13 cellular contexts compared by ENCODE assay signal in the genomic region with DNA sequence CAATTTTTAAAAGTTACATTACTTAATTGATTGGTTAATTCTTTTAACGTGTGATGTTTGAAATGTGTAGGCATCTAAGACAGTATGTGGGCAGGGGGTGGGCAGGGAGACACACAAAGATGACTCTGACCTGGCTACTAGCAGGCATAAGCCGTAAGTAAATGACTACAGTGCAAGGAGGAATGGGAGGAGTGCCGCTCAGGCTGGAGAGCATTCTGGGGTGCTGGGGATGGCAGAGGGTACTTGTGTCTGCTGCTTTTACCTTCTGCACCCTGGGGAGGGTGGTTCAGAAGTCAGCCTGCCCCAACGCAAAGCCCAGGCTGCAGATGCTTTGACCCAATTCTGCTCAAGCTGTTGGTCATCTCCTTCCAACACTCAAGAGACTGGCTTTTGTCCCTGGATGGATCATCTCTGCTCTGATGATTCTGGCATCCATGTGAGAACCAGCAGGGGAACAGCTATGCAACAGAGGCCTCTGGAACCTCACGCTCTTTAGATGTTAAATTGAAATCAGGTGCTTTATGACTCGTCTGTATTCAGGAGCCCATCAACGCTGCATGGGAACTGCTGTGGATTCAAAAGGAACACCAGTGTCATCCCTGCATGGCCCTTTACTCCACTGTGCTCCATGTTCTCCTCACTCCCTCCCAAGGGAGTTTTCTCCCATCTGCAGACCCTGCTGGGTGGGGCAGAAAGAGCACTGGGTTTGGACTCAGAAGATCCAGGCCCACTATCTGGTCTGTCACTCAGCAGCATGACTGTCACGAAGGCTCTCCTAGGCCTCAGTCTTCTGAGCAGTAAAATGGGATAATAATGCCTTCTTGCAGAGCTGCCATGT.
DNase-seq lines count a peak whose midpoint lies in the region; ATAC-seq, FAIRE-seq and TF ChIP-seq lines count a peak whose summit lies in the region.
"Had no signal": no experiment of that assay in that cellular context is flagged by ENCODE, and none has a peak within 500 bp of the region (broad histone marks: within the 10 kb centered on the region; RNA-seq: fewer than 3 reads in every experiment).

No MANE protein-coding gene starts in this region.

- ATAC-seq in HepG2 = no peak
- no peak for ATAC-seq in right lobe of liver
- ATAC-seq: CD8-positive, alpha-beta T cell; GM12878 had no signal

- DNase-seq in HepG2 (ENCODE audit: low spot score) = no peak
- no peak for DNase-seq in right lobe of liver
- DNase-seq in cerebellum (ENCODE audit: low spot score) = peak; percentile 38
- DNase-seq in islet precursor cell = peak; percentile 20
- no peak for DNase-seq in activated effector memory CD4-positive, alpha-beta T cell treated with anti-CD3 and anti-CD28 coated beads, Interleukin-2, amount 50 U/mL, for 16 hours
- no peak for DNase-seq in NCI-H1417 treated with DMSO at 0.1 percent for 48 hours (lab: John Stamatoyannopoulos, UW)
- DNase-seq: Calu3; CD8-positive, alpha-beta T cell; DMS79 treated with DMSO at 0.1 percent for 48 hours; GOT3; H9 had no signal

- intact Hi-C loops in HepG2 (cut with micrococcal nuclease; ENCODE audit: unreplicated experiment) (no loop called here), right lobe of liver (cut with DNase I) (no loop called here)

- H2AFZ ChIP-seq in HepG2 (ENCODE audit: low read length) = no peak overlapping the region

- CTCF ChIA-PET in HepG2 (lab: Yijun Ruan, JAX; ENCODE audit: low intra/inter-chr PET ratio, low total read pairs) = no interaction called here

- no TSS peak for BruUV-seq in HepG2 (replicated peaks; lab: Mats Ljungman, UMichigan)

- in situ Hi-C loops in HepG2 (cut with HindIII; ENCODE audit: extremely low pct_ligation_motif_present, low pct_unique_long_range_greater_than_20kb) = no loop called here

- WGBS in HepG2 (ENCODE audit: low lambda C conversion rate) = 23% methylated on average over 7 of the region's 8 CpGs
- 90% methylated on average over 5 of the region's 8 CpGs for WGBS in right lobe of liver (ENCODE audit: insufficient coverage, low coverage, low lambda C conversion rate, missing lambda C conversion rate)

- no peak overlapping the region for H3K27ac ChIP-seq in HepG2 (ENCODE audit: extremely low read length, insufficient read depth, low read length)
- H3K27ac ChIP-seq in right lobe of liver = no peak overlapping the region
- H3K27ac ChIP-seq: BLaER1 treated with 17β-estradiol and CSF1 and Interleukin-3, amounts not matched to agents 10 nM and 100 nM had no signal

- no peak for TF ChIP-seq RAD21 in HepG2 (CRISPR knock-in tag; IDR thresholded peaks at IDR 0.05)

- no peaks in the 10 kb centered on the region for H3K79me2 ChIP-seq in HepG2 (ENCODE audit: insufficient read depth, low read length)

- no peak for TF ChIP-seq EP300 in HepG2 (IDR thresholded peaks at IDR 0.05; ENCODE audit: low read depth in 2 of 2, low read length in 2 of 2)
- TF ChIP-seq EP300 in HepG2 (CRISPR knock-in tag; IDR thresholded peaks at IDR 0.05; ENCODE audit: borderline replicate concordance) = no peak

- no peaks in the 10 kb centered on the region for H4K20me1 ChIP-seq in HepG2 (ENCODE audit: insufficient read depth, low read length)
- H4K20me1 ChIP-seq: BLaER1 treated with 17β-estradiol and CSF1 and Interleukin-3, amounts not matched to agents 10 nM and 100 nM had no signal

- no peak for FAIRE-seq in HepG2 (lab: Jason Lieb, UNC)
- FAIRE-seq: GM12878 had no signal

- peaks cover 13% of the 10 kb centered on the region for H3K4me1 ChIP-seq in HepG2 (ENCODE audit: insufficient read depth, low read length)
- H3K4me1 ChIP-seq in right lobe of liver = peaks cover 0 to 6% (median 0%) of the 10 kb centered on the region in 4 donors

- H3K36me3 ChIP-seq in HepG2 (replicated peaks in 1 of 2; ENCODE audit: control insufficient read depth in 1 of 2, insufficient read depth in 2 of 2, low read length in 2 of 2) (no peaks in the 10 kb centered on the region), right lobe of liver (no peaks in the 10 kb centered on the region)
- H3K36me3 ChIP-seq: BLaER1 treated with 17β-estradiol and CSF1 and Interleukin-3, amounts not matched to agents 10 nM and 100 nM had no signal

- H3K9me3 ChIP-seq in HepG2 (ENCODE audit: low read length) = no peaks in the 10 kb centered on the region
- H3K9me3 ChIP-seq in right lobe of liver = no peaks in the 10 kb centered on the region

- no peak overlapping the region for H3K9ac ChIP-seq in HepG2 (ENCODE audit: insufficient read depth, low read depth, low read length)
- H3K9ac ChIP-seq: BLaER1 treated with 17β-estradiol and CSF1 and Interleukin-3, amounts not matched to agents 10 nM and 100 nM had no signal

- TF ChIP-seq CTCF in HepG2 (CRISPR knock-in tag; IDR thresholded peaks at IDR 0.05) (no peak), right lobe of liver (IDR thresholded peaks at IDR 0.05) (no peak)

- H3K4me3 ChIP-seq in HepG2 (replicated peaks in 1 of 3; ENCODE audit: insufficient read depth in 1 of 3, low read depth in 2 of 3, low read length in 3 of 3) (no peak overlapping the region), right lobe of liver (no peak overlapping the region)
- H3K4me3 ChIP-seq: BLaER1 treated with 17β-estradiol and CSF1 and Interleukin-3, amounts not matched to agents 10 nM and 100 nM; GM12878 had no signal

- POLR2A ChIA-PET in HepG2 (lab: Yijun Ruan, JAX) = no interaction called here

- TF ChIP-seq POLR2A in HepG2 (IDR thresholded peaks at IDR 0.05; ENCODE audit: insufficient read depth in 1 of 2, low read depth in 2 of 2, low read length in 2 of 2) (no peak), right lobe of liver (IDR thresholded peaks at IDR 0.05) (no peak)

- H3K27me3 ChIP-seq in HepG2 (ENCODE audit: control insufficient read depth in 1 of 2, insufficient read depth in 2 of 2, low read length in 2 of 2) (no peaks in the 10 kb centered on the region), right lobe of liver (no peaks in the 10 kb centered on the region)
- H3K27me3 ChIP-seq: BLaER1 treated with 17β-estradiol and CSF1 and Interleukin-3, amounts not matched to agents 10 nM and 100 nM had no signal

- H3K4me2 ChIP-seq in HepG2 (ENCODE audit: low read depth, low read length) = no peak overlapping the region
- H3K4me2 ChIP-seq: BLaER1 treated with 17β-estradiol and CSF1 and Interleukin-3, amounts not matched to agents 10 nM and 100 nM had no signal

TF ChIP-seq in HepG2, 621 proteins besides CTCF, POLR2A, EP300 and RAD21:
- peak; percentile 46; the same call in 1 of the 2 replicates for TF ChIP-seq ZNF629 (CRISPR knock-in tag; conservative IDR thresholded peaks at IDR 0.05)
- TF ChIP-seq ZNF382 (CRISPR knock-in tag; IDR thresholded peaks at IDR 0.05; ENCODE audit: borderline replicate concordance) = no peak

Comparison
In these comparisons a context has a peak if more than half of its experiments do, and no peak if none do; other contexts are left out.
1. DNase-seq: peak in cerebellum (single experiment) and islet precursor cell (single experiment); none in HepG2 (single experiment), right lobe of liver (0 of 3), activated effector memory CD4-positive, alpha-beta T cell treated with anti-CD3 and anti-CD28 coated beads, Interleukin-2, amount 50 U/mL, for 16 hours (single experiment) and NCI-H1417 treated with DMSO at 0.1 percent for 48 hours (single experiment).